ENCODE assay signal across 20 cellular contexts in genomic region chr2:197265931-197266330, GRCh38. TPM values are rescaled to one million over a fixed set of nuclear protein-coding genes. Genes with fewer than 3 reads are reported as not detected.
DNase-seq lines count a peak whose midpoint lies in the region; ATAC-seq, FAIRE-seq and TF ChIP-seq lines count a peak whose summit lies in the region.
"Had no signal": no experiment of that assay in that cellular context is flagged by ENCODE, and none has a peak within 500 bp of the region (broad histone marks: within the 10 kb centered on the region; RNA-seq: fewer than 3 reads in every experiment).

No MANE protein-coding gene starts in this region.

- H3K27me3 Mint-ChIP-seq in CD4-positive, alpha-beta memory T cell = no peaks in the 10 kb centered on the region
- H3K27me3 Mint-ChIP-seq in activated naive CD8-positive, alpha-beta T cell = no peaks in the 10 kb centered on the region
- H3K27me3 Mint-ChIP-seq in naive thymus-derived CD4-positive, alpha-beta T cell = no peaks in the 10 kb centered on the region

- CTCF ChIA-PET in CD4-positive, alpha-beta memory T cell (lab: Charles Lee; ENCODE audit: partially characterized antibody) = interaction anchor here (1.4 to 6.4 kb wide), 5 partner anchors 10 to 53 kb away, joined by 3 to 24 read pairs (median 9); partner anchors contain the start of gene ANKRD44
- CTCF ChIA-PET in naive thymus-derived CD4-positive, alpha-beta T cell (lab: Charles Lee) = interaction anchor here (0.6 to 1.0 kb wide), 2 partner anchors 27 to 74 kb away, joined by 3 read pairs; no protein-coding TSS in a partner anchor

- H3K36me3 ChIP-seq in CD4-positive, alpha-beta memory T cell (ENCODE audit: insufficient read depth, low read length) = no peaks in the 10 kb centered on the region
- no peaks in the 10 kb centered on the region for H3K36me3 ChIP-seq in naive thymus-derived CD4-positive, alpha-beta T cell (ENCODE audit: control insufficient read depth in 2 of 3, insufficient read depth in 3 of 3, low read length in 3 of 3)
- H3K36me3 ChIP-seq in right lobe of liver = no peaks in the 10 kb centered on the region
- H3K36me3 ChIP-seq: ascending aorta, thyroid gland had no signal

- H3K9me3 Mint-ChIP-seq in CD4-positive, alpha-beta memory T cell = no peaks in the 10 kb centered on the region
- H3K9me3 Mint-ChIP-seq in activated naive CD8-positive, alpha-beta T cell (ENCODE audit: low read depth) = no peaks in the 10 kb centered on the region
- H3K9me3 Mint-ChIP-seq in naive thymus-derived CD4-positive, alpha-beta T cell = no peaks in the 10 kb centered on the region

- TF ChIP-seq CTCF in right lobe of liver (IDR thresholded peaks at IDR 0.05) = no peak

- DNase-seq in CD4-positive, alpha-beta memory T cell = peak in 1 of 5 donors; percentile 56
- DNase-seq in GM12891 (ENCODE audit: insufficient read length, low spot score) (no peak), right lobe of liver (no peak), DMS 273 (lab: John Stamatoyannopoulos, UW; ENCODE audit: unreplicated experiment) (no peak)
- DNase-seq in naive thymus-derived CD4-positive, alpha-beta T cell = no peak
- DNase-seq: AML-193, DMS 273 treated with DMSO at 0.1 percent for 48 hours, hippocampal formation, kidney, mesenchymal stem cell, NCI-H1436 treated with DMSO at 0.1 percent for 48 hours, NCI-H82, PC-3, T-helper 9 cell, thyroid gland had no signal

- peak overlapping the region in 1 of 2 donors; percentile 3 for H3K4me3 ChIP-seq in CD4-positive, alpha-beta memory T cell (ENCODE audit: low read length in 2 of 2)
- H3K4me3 ChIP-seq in naive thymus-derived CD4-positive, alpha-beta T cell (ENCODE audit: low read length) = peak overlapping the region; percentile 8
- H3K4me3 ChIP-seq in right lobe of liver = no peak overlapping the region
- H3K4me3 ChIP-seq: ascending aorta, thyroid gland had no signal

- POLR2A ChIA-PET in CD4-positive, alpha-beta memory T cell (lab: Charles Lee; ENCODE audit: partially characterized antibody) = interaction anchor here (0.6 to 11.3 kb wide), 13 partner anchors 11 to 68 kb away, joined by 3 to 156 read pairs (median 9); partner anchors contain the start of gene ANKRD44
- POLR2A ChIA-PET in naive thymus-derived CD4-positive, alpha-beta T cell (lab: Charles Lee) = interaction anchor here (0.6 to 11.5 kb wide), 6 partner anchors 10 to 47 kb away, joined by 3 to 90 read pairs (median 8); partner anchors contain the start of gene ANKRD44

- H3K36me3 Mint-ChIP-seq in CD4-positive, alpha-beta memory T cell = peaks cover 11 to 26% of the 10 kb centered on the region in 2 donors
- H3K36me3 Mint-ChIP-seq in activated naive CD8-positive, alpha-beta T cell = peaks cover 18% of the 10 kb centered on the region
- peaks cover 3 to 21% (median 9%) of the 10 kb centered on the region in 5 donors for H3K36me3 Mint-ChIP-seq in naive thymus-derived CD4-positive, alpha-beta T cell

- H3K27ac ChIP-seq in CD4-positive, alpha-beta memory T cell (ENCODE audit: low read depth, low read length) = peak overlapping the region; percentile 35
- H3K27ac ChIP-seq in naive thymus-derived CD4-positive, alpha-beta T cell (ENCODE audit: low read depth, low read length) = peak overlapping the region; percentile 63
- H3K27ac ChIP-seq in right lobe of liver = no peak overlapping the region
- H3K27ac ChIP-seq: ascending aorta, thyroid gland had no signal

- H3K4me1 ChIP-seq in CD4-positive, alpha-beta memory T cell (ENCODE audit: insufficient read depth, low read length) = peaks cover 98% of the 10 kb centered on the region
- peaks cover 89 to 95% of the 10 kb centered on the region in 2 donors for H3K4me1 ChIP-seq in naive thymus-derived CD4-positive, alpha-beta T cell (ENCODE audit: control insufficient read depth in 2 of 2, insufficient read depth in 2 of 2, low read length in 2 of 2)
- H3K4me1 ChIP-seq in right lobe of liver = peaks cover 0 to 3% (median 0%) of the 10 kb centered on the region in 4 donors
- H3K4me1 ChIP-seq: thyroid gland had no signal

- no peaks in the 10 kb centered on the region for H3K27me3 ChIP-seq in CD4-positive, alpha-beta memory T cell (ENCODE audit: insufficient read depth, low read length)
- H3K27me3 ChIP-seq in naive thymus-derived CD4-positive, alpha-beta T cell (ENCODE audit: control insufficient read depth in 2 of 2, insufficient read depth in 2 of 2, low read length in 2 of 2) = no peaks in the 10 kb centered on the region
- no peaks in the 10 kb centered on the region for H3K27me3 ChIP-seq in right lobe of liver
- H3K27me3 ChIP-seq: ascending aorta, thyroid gland had no signal

- FAIRE-seq in GM12891 (lab: Jason Lieb, UNC) = peak; percentile 51
- FAIRE-seq: HepG2, kidney had no signal

- intact Hi-C loops in CD4-positive, alpha-beta memory T cell (cut with micrococcal nuclease) = loop anchor here (2.0 kb wide), 3 partner anchors 21 to 67 kb away; no protein-coding TSS in a partner anchor
- intact Hi-C loops in naive thymus-derived CD4-positive, alpha-beta T cell (cut with micrococcal nuclease) = loop anchor here (1.0 to 2.0 kb wide), 5 partner anchors 10 to 67 kb away; no protein-coding TSS in a partner anchor
- intact Hi-C loops in right lobe of liver (cut with DNase I) = no loop called here

- H3K4me3 Mint-ChIP-seq in CD4-positive, alpha-beta memory T cell = peak overlapping the region; percentile 53 to 89 (median 73)
- H3K4me3 Mint-ChIP-seq in activated naive CD8-positive, alpha-beta T cell = peak overlapping the region; percentile 71
- H3K4me3 Mint-ChIP-seq in naive thymus-derived CD4-positive, alpha-beta T cell = peak overlapping the region; percentile 46 to 86 (median 78)

- no peak for TF ChIP-seq POLR2A in GM12891 (IDR thresholded peaks at IDR 0.05; ENCODE audit: low read depth, low read length)
- TF ChIP-seq POLR2A in right lobe of liver (IDR thresholded peaks at IDR 0.05) = no peak

- no peaks in the 10 kb centered on the region for H3K9me3 ChIP-seq in CD4-positive, alpha-beta memory T cell (ENCODE audit: control insufficient read depth in 1 of 2, low read length in 2 of 2)
- no peaks in the 10 kb centered on the region for H3K9me3 ChIP-seq in naive thymus-derived CD4-positive, alpha-beta T cell (ENCODE audit: control insufficient read depth in 2 of 3, low read length in 3 of 3)
- H3K9me3 ChIP-seq in right lobe of liver = no peaks in the 10 kb centered on the region
- H3K9me3 ChIP-seq: ascending aorta, thyroid gland had no signal

- H3K27ac Mint-ChIP-seq in CD4-positive, alpha-beta memory T cell = peak overlapping the region; percentile 71 to 98 (median 91)
- peak overlapping the region; percentile 97 for H3K27ac Mint-ChIP-seq in activated naive CD8-positive, alpha-beta T cell
- peak overlapping the region; percentile 83 to 96 (median 90) for H3K27ac Mint-ChIP-seq in naive thymus-derived CD4-positive, alpha-beta T cell

- WGBS in right lobe of liver (ENCODE audit: insufficient coverage, low coverage, low lambda C conversion rate, missing lambda C conversion rate) = 89% methylated on average over 5 of the region's 5 CpGs

- peaks cover 80 to 98% (median 91%) of the 10 kb centered on the region in 4 donors for H3K4me1 Mint-ChIP-seq in CD4-positive, alpha-beta memory T cell
- H3K4me1 Mint-ChIP-seq in activated naive CD8-positive, alpha-beta T cell (ENCODE audit: low read depth) = peaks cover 98% of the 10 kb centered on the region
- peaks cover 76 to 98% (median 93%) of the 10 kb centered on the region in 7 donors for H3K4me1 Mint-ChIP-seq in naive thymus-derived CD4-positive, alpha-beta T cell

- no peak for ATAC-seq in naive thymus-derived CD4-positive, alpha-beta T cell
- ATAC-seq in HG03045 (IDR thresholded peaks at IDR 0.05; ENCODE audit: unreplicated experiment) (no peak), right lobe of liver (no peak), GM19351 (IDR thresholded peaks at IDR 0.05; ENCODE audit: unreplicated experiment) (no peak)
- ATAC-seq: HepG2, PC-3 had no signal

TF ChIP-seq in GM12891, 5 proteins besides CTCF, POLR2A, EP300 and RAD21:
- TF ChIP-seq PAX5 (IDR thresholded peaks at IDR 0.05; ENCODE audit: insufficient read depth, low read length, severe bottlenecking) (no peak), POU2F2 (IDR thresholded peaks at IDR 0.05; ENCODE audit: low read depth, low read length) (no peak), SPI1 (IDR thresholded peaks at IDR 0.05; ENCODE audit: low read depth, low read length) (no peak), TAF1 (IDR thresholded peaks at IDR 0.05; ENCODE audit: low read depth, low read length) (no peak), POLR2AphosphoS5 (IDR thresholded peaks at IDR 0.05; ENCODE audit: low read depth, low read length) (no peak)
TF ChIP-seq in GM12891: peak in this region for 0.

RNA-seq across cellular contexts. Expression of gene ANKRD44, which starts 44.6 kb away (rescaled TPM):
- 100 to 1,000 TPM; 229 to 248 TPM for total RNA-seq in CD4-positive, alpha-beta memory T cell
- polyA plus RNA-seq in CD4-positive, alpha-beta memory T cell = 10 to 100 TPM; 51.5 to 87.9 TPM
- 13.8 TPM for polyA plus RNA-seq in GM12891 (2012; ENCODE audit: low read depth, missing spikeins)
- total RNA-seq in naive thymus-derived CD4-positive, alpha-beta T cell = 100 to 1,000 TPM; 234 to 296 (median 291) TPM
- polyA plus RNA-seq in naive thymus-derived CD4-positive, alpha-beta T cell = 10 to 100 TPM; 88.6 to 95.4 TPM
- total RNA-seq in right lobe of liver = 10 to 100 TPM in 4 of 6 experiments, 1 to 10 TPM in 2; 7.9 to 19.5 (median 13.3) TPM

Comparison
In these comparisons a context has a peak if more than half of its experiments do, and no peak if none do; other contexts are left out.
1. H3K27ac ChIP-seq: peak in CD4-positive, alpha-beta memory T cell (single experiment) and naive thymus-derived CD4-positive, alpha-beta T cell (single experiment); none in right lobe of liver (0 of 3).
2. RNA of gene ANKRD44, which starts 44.6 kb away (total RNA-seq): 234 to 296 TPM in naive thymus-derived CD4-positive, alpha-beta T cell and 229 to 248 TPM in CD4-positive, alpha-beta memory T cell; 7.9 to 19.5 TPM in right lobe of liver; every median in the first group is over 10 times any median in the second.
3. intact Hi-C loops: an anchor here in CD4-positive, alpha-beta memory T cell (2.0 kb wide) and naive thymus-derived CD4-positive, alpha-beta T cell (1.0 to 2.0 kb wide); none called in right lobe of liver.
4. Peak in every context shown above with its lines, with median percentiles within 50 percentile points of each other: H3K27ac Mint-ChIP-seq and H3K4me3 Mint-ChIP-seq.